ENCODE assay signal across 8 cellular contexts in the genomic region with DNA sequence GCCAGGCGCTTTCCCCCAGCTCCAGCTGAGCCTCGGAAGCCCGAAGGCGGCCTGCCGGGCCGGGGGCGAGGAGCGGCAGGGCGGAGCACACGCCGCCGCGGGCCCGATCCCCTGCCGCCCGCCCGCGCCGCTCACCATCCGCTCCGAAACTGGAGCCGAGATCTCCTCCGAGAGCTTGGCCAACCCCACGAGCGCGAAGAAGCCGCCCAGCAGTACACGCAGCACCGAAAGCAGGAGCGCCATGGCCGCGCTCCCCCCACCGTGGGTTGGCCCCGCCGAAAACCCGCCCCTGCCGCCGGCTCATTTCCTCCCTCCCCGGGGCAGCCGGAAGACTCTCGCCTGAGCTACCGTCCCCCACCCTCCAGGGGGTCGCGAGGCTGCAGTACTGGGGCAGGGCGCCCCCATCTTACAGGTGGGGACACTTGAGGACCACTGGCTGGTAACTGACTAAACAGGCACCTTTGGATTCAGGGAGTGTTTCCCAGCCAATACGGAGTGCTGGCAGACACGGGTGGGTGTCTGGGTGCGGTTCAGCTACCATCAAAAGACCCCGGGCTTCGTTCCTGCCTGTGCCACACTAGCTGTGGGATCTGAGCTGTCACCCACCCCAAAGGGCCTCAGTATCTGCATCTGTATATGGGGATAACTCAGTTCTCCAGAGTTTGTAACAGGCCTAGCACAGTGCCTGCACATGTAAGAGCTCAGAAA. TPM values are rescaled to one million over a fixed set of nuclear protein-coding genes. Genes with fewer than 3 reads are reported as not detected.
A peak's percentile ranks its signal among the peaks of the same experiment; 100 is the strongest.
DNase-seq lines count a peak whose midpoint lies in the region; ATAC-seq and TF ChIP-seq lines count a peak whose summit lies in the region.

A gene (minus strand): TSS at position 285 of the 708 bp plus-strand sequence. CDS start 42 bp downstream, at position 243.

- H3K9me3 ChIP-seq in CD4-positive, alpha-beta memory T cell (ENCODE audit: control insufficient read depth in 1 of 2, low read length in 2 of 2) = no peaks in the 10 kb centered on the region
- H3K9me3 ChIP-seq in RWPE2 (ENCODE audit: severe bottlenecking) = no peaks in the 10 kb centered on the region
- H3K9me3 ChIP-seq in gastroesophageal sphincter = no peaks in the 10 kb centered on the region
- H3K9me3 ChIP-seq in neutrophil = no peaks in the 10 kb centered on the region

- CTCF ChIA-PET in CD4-positive, alpha-beta memory T cell (lab: Charles Lee; ENCODE audit: partially characterized antibody) = interaction anchor here (1.1 to 2.5 kb wide), 6 partner anchors 14 to 205 kb away, joined by 3 to 7 read pairs (median 4); a partner anchor contains a TSS

- peak; percentile 77 to 80 (median 80) for DNase-seq in CD4-positive, alpha-beta memory T cell
- DNase-seq in RWPE2 (ENCODE audit: low spot score) = no peak
- DNase-seq in activated naive CD4-positive, alpha-beta T cell (lab: John Stamatoyannopoulos, UW) = peak; percentile 20 to 75 (median 60)

- H3K27me3 Mint-ChIP-seq in CD4-positive, alpha-beta memory T cell = no peaks in the 10 kb centered on the region

- no peaks in the 10 kb centered on the region for H3K9me3 Mint-ChIP-seq in CD4-positive, alpha-beta memory T cell

- peaks cover 27% of the 10 kb centered on the region for H3K4me1 ChIP-seq in CD4-positive, alpha-beta memory T cell (ENCODE audit: insufficient read depth, low read length)
- H3K4me1 ChIP-seq in RWPE2 (ENCODE audit: insufficient read depth, poor library complexity, severe bottlenecking) (peaks cover 13% of the 10 kb centered on the region), gastroesophageal sphincter (peaks cover 0 to 38% (median 11%) of the 10 kb centered on the region in 3 donors), neutrophil (ENCODE audit: control insufficient read depth in 1 of 2, insufficient read depth in 1 of 2, low read depth in 1 of 2, low read length in 1 of 2) (peaks cover 18 to 33% of the 10 kb centered on the region in 2 experiments)

- H3K27me3 ChIP-seq in CD4-positive, alpha-beta memory T cell (ENCODE audit: insufficient read depth, low read length) = no peaks in the 10 kb centered on the region
- no peaks in the 10 kb centered on the region for H3K27me3 ChIP-seq in RWPE2 (ENCODE audit: insufficient read depth, poor library complexity, severe bottlenecking)
- H3K27me3 ChIP-seq in gastroesophageal sphincter = no peaks in the 10 kb centered on the region
- H3K27me3 ChIP-seq in neutrophil = no peaks in the 10 kb centered on the region

- TF ChIP-seq EP300 in gastroesophageal sphincter (IDR thresholded peaks at IDR 0.05) = no peak

- peak; percentile 80 for ATAC-seq in GM19351 (IDR thresholded peaks at IDR 0.05; ENCODE audit: unreplicated experiment)
- peak; percentile 78 for ATAC-seq in HG03520 (IDR thresholded peaks at IDR 0.05; ENCODE audit: unreplicated experiment)
- ATAC-seq in RWPE2 (ENCODE audit: low read depth) = peak; percentile 72
- ATAC-seq in gastroesophageal sphincter = peak; percentile 87

- peak within 1 kb of the TSS; percentile 95 to 99 (median 98) for H3K27ac Mint-ChIP-seq in CD4-positive, alpha-beta memory T cell

- H3K36me3 Mint-ChIP-seq in CD4-positive, alpha-beta memory T cell = peaks cover 22 to 45% of the 10 kb centered on the region in 2 donors

- peak; percentile 77 to 80 for TF ChIP-seq POLR2A in gastroesophageal sphincter (IDR thresholded peaks at IDR 0.05)

- 0% methylated on average over 2 of the region's 50 CpGs; no CpG with 5 or more reads in 1 of the 2 donors for WGBS in gastroesophageal sphincter (ENCODE audit: low coverage in 1 of 2), 2 donors

- TF ChIP-seq CTCF in RWPE2 (IDR thresholded peaks at IDR 0.05; ENCODE audit: poor library complexity, severe bottlenecking) (peak; percentile 4), gastroesophageal sphincter (IDR thresholded peaks at IDR 0.05) (peak in 2 of 4 experiments; percentile 28 to 34), neutrophil (IDR thresholded peaks at IDR 0.05) (no peak), subcutaneous adipose tissue (IDR thresholded peaks at IDR 0.05; ENCODE audit: low read depth) (no peak)

- H3K36me3 ChIP-seq in CD4-positive, alpha-beta memory T cell (ENCODE audit: insufficient read depth, low read length) = no peaks in the 10 kb centered on the region
- H3K36me3 ChIP-seq in RWPE2 (ENCODE audit: low read depth) = peaks cover 25% of the 10 kb centered on the region
- peaks cover 0 to 49% of the 10 kb centered on the region in 2 donors for H3K36me3 ChIP-seq in gastroesophageal sphincter
- peaks cover 27% of the 10 kb centered on the region for H3K36me3 ChIP-seq in neutrophil

- intact Hi-C loops in CD4-positive, alpha-beta memory T cell (cut with micrococcal nuclease) = loop anchor here (2.0 to 10.0 kb wide), 4 partner anchors 46 to 820 kb away; a partner anchor contains a TSS

- peak within 1 kb of the TSS; percentile 95 to 100 (median 99) for H3K4me3 Mint-ChIP-seq in CD4-positive, alpha-beta memory T cell

- peak within 1 kb of the TSS; percentile 81 for H3K27ac ChIP-seq in CD4-positive, alpha-beta memory T cell (ENCODE audit: low read depth, low read length)
- peak within 1 kb of the TSS; percentile 63 for H3K27ac ChIP-seq in RWPE2 (ENCODE audit: poor library complexity, severe bottlenecking)
- H3K27ac ChIP-seq in gastroesophageal sphincter = peak within 1 kb of the TSS; percentile 90 to 96 (median 92)
- peak within 1 kb of the TSS; percentile 88 for H3K27ac ChIP-seq in neutrophil

- POLR2A ChIA-PET in CD4-positive, alpha-beta memory T cell (lab: Charles Lee; ENCODE audit: partially characterized antibody) = interaction anchor here (0.6 to 3.2 kb wide), 16 partner anchors 8 to 208 kb away, joined by 3 to 33 read pairs (median 4); a partner anchor contains a TSS

- H3K4me3 ChIP-seq in CD4-positive, alpha-beta memory T cell (ENCODE audit: low read length in 2 of 2) = peak within 1 kb of the TSS; percentile 48 to 88
- H3K4me3 ChIP-seq in RWPE2 (ENCODE audit: severe bottlenecking) (peak within 1 kb of the TSS; percentile 51), gastroesophageal sphincter (peak within 1 kb of the TSS; percentile 73 to 91), neutrophil (ENCODE audit: low read depth in 1 of 2, low read length in 1 of 2) (peak within 1 kb of the TSS; percentile 71 to 75)

- peaks cover 20 to 59% (median 39%) of the 10 kb centered on the region in 4 donors for H3K4me1 Mint-ChIP-seq in CD4-positive, alpha-beta memory T cell

RNA-seq across cellular contexts. Expression of the gene that starts here (rescaled TPM):
- 10 to 100 TPM; 51.7 to 54.2 TPM for total RNA-seq in CD4-positive, alpha-beta memory T cell
- 100 to 1,000 TPM; 225 to 291 TPM for polyA plus RNA-seq in CD4-positive, alpha-beta memory T cell
- 10 to 100 TPM; 22.7 to 67.6 (median 41.8) TPM for total RNA-seq in gastroesophageal sphincter
- total RNA-seq in subcutaneous adipose tissue = 10 to 100 TPM; 44.3 to 67.5 (median 55.2) TPM
